In genomic region chr5:8981016-8981415, GRCh38 we compare ENCODE assay signal across 19 cellular contexts.
"Had no signal": no experiment of that assay in that cellular context is flagged by ENCODE, and none has a peak within 500 bp of the region (broad histone marks: within the 10 kb centered on the region; RNA-seq: fewer than 3 reads in every experiment).

No MANE protein-coding gene starts in this region.

- H3K36me3 ChIP-seq: tibial artery had no signal

- H3K9me3 Mint-ChIP-seq: activated B cell treated with CpG ODN at 0.5 μM for 24 hours; activated CD4-positive, alpha-beta T cell treated with anti-CD3 and anti-CD28 coated beads, Interleukin-2, amount 10 ng/mL, durations not matched to agents 24 days and 14 days; activated T-helper 1 cell treated with anti-CD3 and anti-CD28 coated beads, Interleukin-12 subunit alpha, Interleukin-12 subunit beta, Interleukin-2, Interleukin-4 antibody, amounts not matched to agents 30 ng/mL and 10 ng/mL and 1 ng/mL, durations not matched to agents 14 hours and 24 hours and 36 hours had no signal

- H3K4me3 Mint-ChIP-seq: activated B cell treated with CpG ODN at 0.5 μM for 24 hours; activated CD4-positive, alpha-beta T cell treated with anti-CD3 and anti-CD28 coated beads, Interleukin-2, amount 10 ng/mL, durations not matched to agents 24 days and 14 days; activated T-helper 1 cell treated with anti-CD3 and anti-CD28 coated beads, Interleukin-12 subunit alpha, Interleukin-12 subunit beta, Interleukin-2, Interleukin-4 antibody, amounts not matched to agents 30 ng/mL and 10 ng/mL and 1 ng/mL, durations not matched to agents 14 hours and 24 hours and 36 hours; effector memory CD8-positive, alpha-beta T cell; naive thymus-derived CD8-positive, alpha-beta T cell; T-helper 2 cell treated with Interferon-gamma antibody and Interleukin-4, amounts not matched to agents 5 μg/mL and 100 μg/mL, for 36 hours had no signal

- DNase-seq: activated B cell treated with CpG ODN at 0.5 μM for 24 hours; activated CD4-positive, alpha-beta T cell treated with anti-CD3 and anti-CD28 coated beads, Interleukin-2, amount 10 ng/mL, durations not matched to agents 24 days and 14 days; activated CD8-positive, alpha-beta memory T cell treated with anti-CD3 and anti-CD28 coated beads for 24 hours; aorta; dermis blood vessel endothelial cell; effector memory CD8-positive, alpha-beta T cell; kidney; left ventricle myocardium superior; mesenchymal stem cell; naive thymus-derived CD8-positive, alpha-beta T cell; right cardiac atrium; stimulated activated CD4-positive, alpha-beta T cell treated with anti-CD3 and anti-CD28 coated beads, Interleukin-15, amount 100 ng/mL, for 24 hours; stimulated activated CD4-positive, alpha-beta T cell treated with anti-CD3 and anti-CD28 coated beads, Interleukin-4, amount 100 ng/mL, for 1 hour; stimulated activated naive CD4-positive, alpha-beta T cell; tibial artery had no signal

- H3K27ac Mint-ChIP-seq: activated B cell treated with CpG ODN at 0.5 μM for 24 hours; activated CD4-positive, alpha-beta T cell treated with anti-CD3 and anti-CD28 coated beads, Interleukin-2, amount 10 ng/mL, durations not matched to agents 24 days and 14 days; activated T-helper 1 cell treated with anti-CD3 and anti-CD28 coated beads, Interleukin-12 subunit alpha, Interleukin-12 subunit beta, Interleukin-2, Interleukin-4 antibody, amounts not matched to agents 30 ng/mL and 10 ng/mL and 1 ng/mL, durations not matched to agents 14 hours and 24 hours and 36 hours; effector memory CD8-positive, alpha-beta T cell; progenitor cell of endocrine pancreas; T-helper 2 cell treated with Interferon-gamma antibody and Interleukin-4, amounts not matched to agents 5 μg/mL and 100 μg/mL, for 36 hours had no signal

- H3K4me1 Mint-ChIP-seq: activated B cell treated with CpG ODN at 0.5 μM for 24 hours; activated CD4-positive, alpha-beta T cell treated with anti-CD3 and anti-CD28 coated beads, Interleukin-2, amount 10 ng/mL, durations not matched to agents 24 days and 14 days; naive thymus-derived CD8-positive, alpha-beta T cell had no signal

- H3K4me1 ChIP-seq: tibial artery had no signal

- H3K27me3 ChIP-seq: tibial artery had no signal

- FAIRE-seq: kidney had no signal

- ATAC-seq: effector memory CD8-positive, alpha-beta T cell; left ventricle myocardium superior; naive thymus-derived CD8-positive, alpha-beta T cell; right cardiac atrium had no signal

- H3K36me3 Mint-ChIP-seq: naive thymus-derived CD8-positive, alpha-beta T cell had no signal

- H3K27me3 Mint-ChIP-seq: activated B cell treated with CpG ODN at 0.5 μM for 24 hours; activated CD4-positive, alpha-beta T cell treated with anti-CD3 and anti-CD28 coated beads, Interleukin-2, amount 10 ng/mL, durations not matched to agents 24 days and 14 days; effector memory CD8-positive, alpha-beta T cell; naive thymus-derived CD8-positive, alpha-beta T cell had no signal

- H3K4me3 ChIP-seq: skin epidermis, tibial artery had no signal

- H3K9me3 ChIP-seq: tibial artery had no signal

- H3K27ac ChIP-seq: skin epidermis, tibial artery had no signal
